8 cellular contexts compared by ENCODE assay signal in the genomic region with DNA sequence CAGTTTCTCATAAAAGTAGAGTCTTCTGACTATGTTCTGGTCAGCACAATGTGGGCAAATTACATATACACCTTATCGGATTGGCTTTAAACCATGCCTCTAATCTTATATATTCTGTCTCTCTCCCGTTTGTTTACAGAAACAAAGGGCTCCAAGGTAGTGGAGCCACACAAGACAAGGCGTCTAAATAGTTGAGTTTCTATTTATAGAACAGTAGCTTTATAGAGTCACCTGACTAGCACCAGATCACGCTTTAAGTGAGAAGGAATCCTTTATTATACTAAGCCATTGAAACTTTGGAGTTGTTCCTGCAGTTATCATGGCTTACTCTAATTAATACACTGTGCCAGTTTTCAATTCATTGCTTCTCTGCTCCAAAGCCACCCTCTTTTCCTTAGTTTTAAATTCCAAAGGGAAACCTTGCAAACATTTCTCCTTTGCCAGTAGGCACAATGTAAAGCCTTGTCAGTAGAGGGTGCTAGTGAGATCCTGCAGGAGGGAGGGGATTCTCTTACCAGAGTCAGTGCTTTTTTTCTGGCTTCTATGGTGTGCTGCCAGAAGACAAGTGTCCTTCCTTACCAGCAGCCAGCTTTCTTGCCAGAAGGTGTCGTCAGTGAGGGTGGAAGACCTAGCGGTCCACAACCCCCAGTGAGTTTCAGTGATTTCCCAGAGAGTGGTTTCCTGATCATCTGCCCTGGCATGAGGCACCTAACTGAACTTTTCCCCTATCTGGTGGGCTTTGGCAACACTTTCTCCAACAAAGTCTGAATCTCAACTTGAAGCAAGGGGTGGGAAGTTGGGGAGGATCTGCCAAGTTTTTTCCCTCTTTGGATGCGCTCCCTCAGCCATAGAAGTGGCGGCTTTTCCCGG.
A peak's percentile ranks its signal among the peaks of the same experiment; 100 is the strongest.
DNase-seq lines count a peak whose midpoint lies in the region; TF ChIP-seq lines count a peak whose summit lies in the region.

No MANE protein-coding gene starts in this region.

- WGBS in ovary, 3 donors = 89 to 91% (median 89%) methylated on average over 9 of the region's 9 CpGs

- no peaks in the 10 kb centered on the region for H3K79me2 ChIP-seq in Loucy (ENCODE audit: insufficient read depth, low read length)

- no peaks in the 10 kb centered on the region for H3F3A ChIP-seq in Loucy (ENCODE audit: low read depth)

- intact Hi-C loops in ovary (cut with DNase I) = no loop called here

- TF ChIP-seq CTCF in BE2C (IDR thresholded peaks at IDR 0.05; ENCODE audit: low read depth, low read length) (peak; percentile 87), GM12872 (IDR thresholded peaks at IDR 0.05; ENCODE audit: insufficient read depth, low read depth, low read length) (peak; percentile 88), Loucy (conservative IDR thresholded peaks at IDR 0.05; ENCODE audit: low read length) (peak; percentile 98), ovary (IDR thresholded peaks at IDR 0.05) (no peak)

- CTCF ChIA-PET in HEK293T (lab: Yijun Ruan, JAX) = interaction anchor here (1.5 kb wide), 1 partner anchor 440 kb away, joined by 5 read pairs; no protein-coding TSS in a partner anchor

- no peaks in the 10 kb centered on the region for H3K9me3 ChIP-seq in BE2C
- H3K9me3 ChIP-seq in Loucy (ENCODE audit: insufficient read depth, low read depth, low read length) = no peaks in the 10 kb centered on the region
- H3K9me3 ChIP-seq in ovary = no peaks in the 10 kb centered on the region

- POLR2A ChIA-PET in HEK293T (lab: Yijun Ruan, JAX) = no interaction called here

- H3K9ac ChIP-seq in Loucy (ENCODE audit: low read depth, low read length, poor library complexity, severe bottlenecking) = no peak overlapping the region

- DNase-seq in BE2C = peak; percentile 66
- peak; percentile 78 for DNase-seq in HEK293T (ENCODE audit: extremely low spot score)
- DNase-seq in UCSD-AML1 (lab: John Stamatoyannopoulos, UW; ENCODE audit: unreplicated experiment) = peak; percentile 41
- peak; percentile 54 for DNase-seq in fibroblast of peridontal ligament (ENCODE audit: extremely low read depth)
- peak; percentile 14 for DNase-seq in stimulated activated CD4-positive, alpha-beta T cell treated with anti-CD3 and anti-CD28 coated beads, Interleukin-15, amount 100 ng/mL, for 24 hours
- no peak for DNase-seq in ovary

- H2AFZ ChIP-seq in Loucy (ENCODE audit: low read length) = no peak overlapping the region

- no peak overlapping the region for H3K4me2 ChIP-seq in Loucy (ENCODE audit: low read depth, low read length, poor library complexity, severe bottlenecking)

- H3K27ac ChIP-seq in ovary = no peak overlapping the region

- no peak for TF ChIP-seq POLR2A in ovary (IDR thresholded peaks at IDR 0.05)

- TF ChIP-seq EP300 in ovary (IDR thresholded peaks at IDR 0.05) = no peak

- H3K9me2 ChIP-seq in Loucy (replicated peaks; ENCODE audit: low read depth, low read length) = no peaks in the 10 kb centered on the region

- no peak overlapping the region for H3K4me3 ChIP-seq in BE2C (ENCODE audit: low read depth, low read length)
- no peak overlapping the region for H3K4me3 ChIP-seq in Loucy (ENCODE audit: low read length, poor library complexity, severe bottlenecking)
- H3K4me3 ChIP-seq in ovary = no peak overlapping the region

- H3K36me3 ChIP-seq in BE2C (no peaks in the 10 kb centered on the region), Loucy (ENCODE audit: insufficient read depth, low read length) (no peaks in the 10 kb centered on the region), ovary (no peaks in the 10 kb centered on the region)

- H3K27me3 ChIP-seq in BE2C (no peaks in the 10 kb centered on the region; the same call in 1 of the 2 replicates), Loucy (ENCODE audit: insufficient read depth, low read length, poor library complexity, severe bottlenecking) (no peaks in the 10 kb centered on the region), ovary (no peaks in the 10 kb centered on the region)

- H4K20me1 ChIP-seq in Loucy (ENCODE audit: insufficient read depth, low read length, poor library complexity, severe bottlenecking) = no peaks in the 10 kb centered on the region

- H3K4me1 ChIP-seq in BE2C = no peaks in the 10 kb centered on the region
- no peaks in the 10 kb centered on the region for H3K4me1 ChIP-seq in Loucy (ENCODE audit: insufficient read depth, low read length, poor library complexity, severe bottlenecking)
- no peaks in the 10 kb centered on the region for H3K4me1 ChIP-seq in ovary (ENCODE audit: insufficient read depth)

TF ChIP-seq in HEK293T, 16 proteins besides CTCF, POLR2A, EP300 and RAD21:
- TF ChIP-seq BHLHE40 (IDR thresholded peaks at IDR 0.05; ENCODE audit: borderline replicate concordance) (no peak), ZNF384 (IDR thresholded peaks at IDR 0.05) (peak; percentile 50; the same call in 1 of the 2 replicates)
TF ChIP-seq in HEK293T: peak in this region for 1.

Comparison
In these comparisons a context has a peak if more than half of its experiments do, and no peak if none do; other contexts are left out.
1. DNase-seq: peak in BE2C (single experiment), HEK293T (single experiment), UCSD-AML1 (single experiment), fibroblast of peridontal ligament (single experiment) and stimulated activated CD4-positive, alpha-beta T cell treated with anti-CD3 and anti-CD28 coated beads, Interleukin-15, amount 100 ng/mL, for 24 hours (single experiment); none in ovary (0 of 5).
2. CTCF ChIP-seq: peak in BE2C (single experiment), GM12872 (single experiment) and Loucy (single experiment); none in ovary (0 of 3).